Comparison of ENCODE assay signal across 3 cellular contexts in the genomic region with DNA sequence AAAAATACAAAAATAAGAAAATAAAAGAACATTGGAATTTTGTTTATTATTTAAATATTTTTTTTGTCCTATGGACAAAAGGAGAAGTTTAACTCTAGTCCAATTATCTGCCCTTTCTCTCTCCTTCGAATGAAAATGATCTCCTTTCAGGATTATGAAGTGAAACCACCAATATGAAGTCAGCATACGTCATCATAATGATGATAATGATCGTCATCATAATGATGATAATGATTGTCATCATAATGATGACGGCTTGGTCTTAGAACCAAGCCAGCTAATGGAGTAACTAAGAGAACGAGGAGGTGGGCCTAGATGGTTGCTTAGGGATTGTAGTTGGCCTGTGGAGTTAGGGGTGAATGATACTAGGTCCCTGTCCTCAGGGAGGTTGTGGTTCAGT.
TF ChIP-seq lines count a peak whose summit lies in the region.

No MANE protein-coding gene starts in this region.

TF ChIP-seq in HepG2, 621 proteins besides CTCF, POLR2A, EP300 and RAD21:
- TF ChIP-seq ATF7 (IDR thresholded peaks at IDR 0.05) (0 out of 2 replicates have a peak, but pooled peaks have one; percentile 27), ATF7 (CRISPR knock-in tag; IDR thresholded peaks at IDR 0.05) (no peak), CREB1 (IDR thresholded peaks at IDR 0.05) (peak; percentile 90), CREB1 (CRISPR knock-in tag; IDR thresholded peaks at IDR 0.05) (no peak), SPEN (CRISPR knock-in tag; IDR thresholded peaks at IDR 0.05; ENCODE audit: low read depth) (no peak)
TF ChIP-seq in HepG2: peak in this region for 2.

TF ChIP-seq in A549, 52 proteins besides CTCF, POLR2A, EP300 and RAD21:
- TF ChIP-seq CHD2 (IDR thresholded peaks at IDR 0.05; ENCODE audit: low read length, partially characterized antibody) (no peak), NPAS2 (CRISPR knock-in tag; IDR thresholded peaks at IDR 0.05; ENCODE audit: borderline replicate concordance) (no peak), FOSB (CRISPR knock-in tag; IDR thresholded peaks at IDR 0.05) (no peak), SREBF2 (IDR thresholded peaks at IDR 0.05) (no peak), POLR2AphosphoS2 (conservative IDR thresholded peaks at IDR 0.05; ENCODE audit: low read length) (no peak), FOXS1 (CRISPR knock-in tag; IDR thresholded peaks at IDR 0.05) (no peak), JUNB (IDR thresholded peaks at IDR 0.05) (no peak)
- TF ChIP-seq, protein P1, sequence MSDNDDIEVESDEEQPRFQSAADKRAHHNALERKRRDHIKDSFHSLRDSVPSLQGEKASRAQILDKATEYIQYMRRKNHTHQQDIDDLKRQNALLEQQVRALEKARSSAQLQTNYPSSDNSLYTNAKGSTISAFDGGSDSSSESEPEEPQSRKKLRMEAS (IDR thresholded peaks at IDR 0.05): no peak
- TF ChIP-seq, protein P2, sequence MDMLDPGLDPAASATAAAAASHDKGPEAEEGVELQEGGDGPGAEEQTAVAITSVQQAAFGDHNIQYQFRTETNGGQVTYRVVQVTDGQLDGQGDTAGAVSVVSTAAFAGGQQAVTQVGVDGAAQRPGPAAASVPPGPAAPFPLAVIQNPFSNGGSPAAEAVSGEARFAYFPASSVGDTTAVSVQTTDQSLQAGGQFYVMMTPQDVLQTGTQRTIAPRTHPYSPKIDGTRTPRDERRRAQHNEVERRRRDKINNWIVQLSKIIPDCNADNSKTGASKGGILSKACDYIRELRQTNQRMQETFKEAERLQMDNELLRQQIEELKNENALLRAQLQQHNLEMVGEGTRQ (IDR thresholded peaks at IDR 0.05): no peak

TF ChIP-seq in HEK293, 187 proteins besides CTCF, POLR2A, EP300 and RAD21:
- TF ChIP-seq, protein P3, sequence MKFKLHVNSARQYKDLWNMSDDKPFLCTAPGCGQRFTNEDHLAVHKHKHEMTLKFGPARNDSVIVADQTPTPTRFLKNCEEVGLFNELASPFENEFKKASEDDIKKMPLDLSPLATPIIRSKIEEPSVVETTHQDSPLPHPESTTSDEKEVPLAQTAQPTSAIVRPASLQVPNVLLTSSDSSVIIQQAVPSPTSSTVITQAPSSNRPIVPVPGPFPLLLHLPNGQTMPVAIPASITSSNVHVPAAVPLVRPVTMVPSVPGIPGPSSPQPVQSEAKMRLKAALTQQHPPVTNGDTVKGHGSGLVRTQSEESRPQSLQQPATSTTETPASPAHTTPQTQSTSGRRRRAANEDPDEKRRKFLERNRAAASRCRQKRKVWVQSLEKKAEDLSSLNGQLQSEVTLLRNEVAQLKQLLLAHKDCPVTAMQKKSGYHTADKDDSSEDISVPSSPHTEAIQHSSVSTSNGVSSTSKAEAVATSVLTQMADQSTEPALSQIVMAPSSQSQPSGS (tag by site-specific recombination; IDR thresholded peaks at IDR 0.05; ENCODE audit: low read depth): peak; percentile 77
- TF ChIP-seq GLI4 (tag by site-specific recombination; IDR thresholded peaks at IDR 0.05): no peak
